ENCODE assay signal across 9 cellular contexts in the genomic region with DNA sequence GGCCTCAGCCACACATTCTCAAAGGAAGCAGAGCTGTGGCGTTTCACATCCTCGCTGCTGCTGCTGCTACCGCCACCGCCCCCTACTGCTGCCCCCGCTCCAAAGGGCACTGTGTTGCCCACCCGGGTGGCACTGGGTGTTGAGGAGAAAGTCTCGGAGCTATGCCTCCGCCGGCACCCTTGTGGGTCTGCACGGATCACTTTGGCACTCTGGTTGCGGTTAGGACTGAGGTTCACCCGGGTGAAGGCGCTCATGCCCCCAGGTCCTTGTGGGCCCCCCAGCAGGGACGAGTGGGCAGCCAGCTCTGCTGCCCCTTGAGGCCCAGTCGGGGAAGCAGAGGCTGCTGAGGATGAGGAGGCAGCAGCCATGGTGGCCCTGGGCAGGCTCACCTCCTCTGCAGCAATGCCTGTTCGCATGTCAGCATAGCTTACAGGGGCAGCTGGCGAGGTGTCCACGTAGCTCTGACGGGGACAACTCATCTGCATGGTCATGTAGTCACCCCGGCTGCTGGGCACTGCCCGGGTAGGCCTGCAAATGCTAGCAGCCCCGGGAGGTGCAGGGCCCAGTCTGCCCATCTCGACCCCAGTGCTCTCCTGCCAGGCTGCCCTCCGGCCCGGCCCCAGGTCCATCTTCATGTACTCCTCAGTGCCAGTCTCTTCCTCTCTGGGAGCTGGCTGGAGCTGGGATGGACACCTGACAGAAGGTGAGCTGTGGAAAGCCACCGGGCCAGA. TPM values are rescaled to one million over a fixed set of nuclear protein-coding genes. Genes with fewer than 3 reads are reported as not detected.
DNase-seq lines count a peak whose midpoint lies in the region; ATAC-seq and TF ChIP-seq lines count a peak whose summit lies in the region.
"Had no signal": no experiment of that assay in that cellular context is flagged by ENCODE, and none has a peak within 500 bp of the region (broad histone marks: within the 10 kb centered on the region; RNA-seq: fewer than 3 reads in every experiment).

No MANE protein-coding gene starts in this region.

- CTCF ChIA-PET in CD4-positive, alpha-beta T cell (lab: Charles Lee) = no interaction called here

- H3K27ac ChIP-seq in CD4-positive, alpha-beta T cell (ENCODE audit: low read depth, low read length) = no peak overlapping the region
- H3K27ac ChIP-seq in SJSA1 (peak overlapping the region; percentile 50), gastroesophageal sphincter (peak overlapping the region; percentile 29 to 95 (median 94))

- H3K36me3 Mint-ChIP-seq in CD4-positive, alpha-beta T cell (ENCODE audit: low read depth) = peaks cover 5% of the 10 kb centered on the region

- POLR2A ChIA-PET in CD4-positive, alpha-beta T cell (lab: Charles Lee) = interaction anchor here (0.8 to 1.5 kb wide), 2 partner anchors 40 to 41 kb away, joined by 3 to 4 read pairs; partner anchors contain the start of gene RHBDD1

- 100% methylated on average over 1 of the region's 26 CpGs; no CpG with 5 or more reads in 1 of the 2 donors for WGBS in gastroesophageal sphincter (ENCODE audit: low coverage in 1 of 2), 2 donors

- peaks cover 74% of the 10 kb centered on the region for H3K4me1 ChIP-seq in SJSA1 (replicated peaks)
- peaks cover 0 to 76% (median 24%) of the 10 kb centered on the region in 3 donors for H3K4me1 ChIP-seq in gastroesophageal sphincter

- no peak for TF ChIP-seq CTCF in CD4-positive, alpha-beta T cell (IDR thresholded peaks at IDR 0.05)
- TF ChIP-seq CTCF in gastroesophageal sphincter (IDR thresholded peaks at IDR 0.05) = peak in 2 of 4 experiments; percentile 24 to 27
- TF ChIP-seq CTCF in GM10266 (IDR thresholded peaks at IDR 0.05; ENCODE audit: control insufficient read depth, insufficient read depth, low read depth, missing control alignments) = no peak

- peak overlapping the region; percentile 33 for H3K4me3 ChIP-seq in SJSA1
- H3K4me3 ChIP-seq in gastroesophageal sphincter = peak overlapping the region; percentile 28 to 89

- H3K4me3 Mint-ChIP-seq in CD4-positive, alpha-beta T cell = peak overlapping the region; percentile 86

- ATAC-seq in CD4-positive, alpha-beta T cell (ENCODE audit: poor library complexity) = no peak
- ATAC-seq in gastroesophageal sphincter (no peak), HG03342 (IDR thresholded peaks at IDR 0.05; ENCODE audit: unreplicated experiment) (no peak), HG03457 (IDR thresholded peaks at IDR 0.05; ENCODE audit: unreplicated experiment) (no peak)

- intact Hi-C loops in CD4-positive, alpha-beta T cell (cut with DNase I, micrococcal nuclease) = loop anchor here in 1 of 2 experiments (2.0 to 10.0 kb wide), 3 partner anchors 37 to 1511 kb away; partner anchors contain the start of gene MFF
- intact Hi-C loops in posterior vena cava (cut with DNase I) = loop anchor here in 1 of 2 donors (10.0 kb wide), 2 partner anchors 51 to 131 kb away; no protein-coding TSS in a partner anchor

- no peak for DNase-seq in CD4-positive, alpha-beta T cell
- peak; percentile 61 to 65 for DNase-seq in SJSA1 (ENCODE audit: low read depth in 1 of 2, low spot score in 2 of 2)
- peak; percentile 81 for DNase-seq in posterior vena cava (ENCODE audit: low spot score)
- DNase-seq in DMS53 treated with DMSO at 0.1 percent for 48 hours (lab: John Stamatoyannopoulos, UW; ENCODE audit: unreplicated experiment) = no peak
- DNase-seq in GM10266 (ENCODE audit: extremely low spot score) = no peak

- H3K9me3 Mint-ChIP-seq in CD4-positive, alpha-beta T cell = no peaks in the 10 kb centered on the region

- H3K9me3 ChIP-seq in CD4-positive, alpha-beta T cell (ENCODE audit: control insufficient read depth, low read length) = no peaks in the 10 kb centered on the region
- H3K9me3 ChIP-seq in SJSA1 (replicated peaks) (no peaks in the 10 kb centered on the region), gastroesophageal sphincter (no peaks in the 10 kb centered on the region)

- H3K27ac Mint-ChIP-seq in CD4-positive, alpha-beta T cell = no peak overlapping the region
- H3K27ac Mint-ChIP-seq: activated naive CD8-positive, alpha-beta T cell had no signal

- peaks cover 84% of the 10 kb centered on the region for H3K36me3 ChIP-seq in SJSA1
- peaks cover 0 to 8% of the 10 kb centered on the region in 2 donors for H3K36me3 ChIP-seq in gastroesophageal sphincter

- peaks cover 38% of the 10 kb centered on the region for H3K4me1 Mint-ChIP-seq in CD4-positive, alpha-beta T cell (ENCODE audit: low read depth)

- TF ChIP-seq POLR2A in gastroesophageal sphincter (IDR thresholded peaks at IDR 0.05) = no peak

- H3K27me3 ChIP-seq in CD4-positive, alpha-beta T cell (ENCODE audit: control insufficient read depth, insufficient read depth, low read length) = no peaks in the 10 kb centered on the region
- H3K27me3 ChIP-seq in SJSA1 (replicated peaks) = no peaks in the 10 kb centered on the region
- H3K27me3 ChIP-seq in gastroesophageal sphincter = no peaks in the 10 kb centered on the region

- TF ChIP-seq EP300 in gastroesophageal sphincter (IDR thresholded peaks at IDR 0.05) = no peak

- H3K27me3 Mint-ChIP-seq in CD4-positive, alpha-beta T cell = no peaks in the 10 kb centered on the region
- H3K27me3 Mint-ChIP-seq: activated naive CD8-positive, alpha-beta T cell had no signal

RNA-seq across cellular contexts. Expression of gene IRS1, which starts 4.2 kb away (rescaled TPM):
- 1 to 10 TPM; 2.9 TPM for total RNA-seq in CD4-positive, alpha-beta T cell
- 11.3 and 19.2 TPM in 2 replicates for total RNA-seq in SJSA1 (2014; rRNA removed; shearing (Covaris generic))
- total RNA-seq in gastroesophageal sphincter (10 to 100 TPM; 17.4 to 39.0 (median 25.3) TPM), posterior vena cava (10 to 100 TPM; 10.8 to 12.4 TPM)

RNA-seq across cellular contexts. Expression of gene RHBDD1, which starts 40.4 kb away (rescaled TPM):
- 10 to 100 TPM; 43.8 to 47.1 TPM for total RNA-seq in CD4-positive, alpha-beta T cell
- 10.1 and 22.1 TPM in 2 replicates for total RNA-seq in SJSA1 (2014; rRNA removed; shearing (Covaris generic))
- total RNA-seq in gastroesophageal sphincter (10 to 100 TPM; 22.2 to 35.2 (median 24.7) TPM), posterior vena cava (10 to 100 TPM; 39.3 to 40.5 TPM)

Comparison
In these comparisons a context has a peak if more than half of its experiments do, and no peak if none do; other contexts are left out.
1. DNase-seq: peak in SJSA1 (2 of 2) and posterior vena cava (single experiment); none in CD4-positive, alpha-beta T cell (0 of 10), DMS53 treated with DMSO at 0.1 percent for 48 hours (single experiment) and GM10266 (single experiment).